In the genomic region with DNA sequence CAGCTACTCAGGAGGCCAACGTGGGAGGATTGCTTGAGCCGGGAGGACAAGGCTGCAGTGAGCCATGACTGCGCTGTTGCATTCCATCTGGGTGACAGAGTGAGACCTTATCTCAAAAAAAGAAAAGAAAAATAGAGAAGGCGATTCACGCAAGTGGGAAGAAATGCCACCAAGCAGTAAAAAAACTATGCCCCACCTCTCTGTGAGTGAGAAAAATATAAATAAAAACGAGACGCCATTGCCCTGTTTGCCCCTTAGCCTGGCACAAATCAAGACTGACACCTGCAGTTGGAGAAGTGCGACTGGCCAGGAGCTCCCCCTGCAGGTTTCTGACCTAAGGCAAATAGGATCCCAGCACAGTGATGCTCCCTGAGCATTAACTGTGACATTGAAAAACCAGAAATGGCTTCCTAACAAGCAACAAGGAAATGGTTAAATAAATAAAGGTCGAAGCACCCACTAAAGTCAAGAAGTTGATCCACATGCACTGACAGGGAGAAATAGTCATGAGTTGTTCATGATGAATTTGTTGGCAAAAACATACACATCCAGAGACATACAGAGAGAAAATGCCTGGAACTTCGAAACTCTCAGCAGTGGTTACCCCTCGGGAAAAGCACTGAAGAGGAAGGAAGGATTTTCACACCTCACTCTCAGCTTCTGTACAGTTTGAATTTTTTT, we compare ENCODE assay signal across 8 cellular contexts. TPM values are rescaled to one million over a fixed set of nuclear protein-coding genes. Genes with fewer than 3 reads are reported as not detected.
A peak's percentile ranks its signal among the peaks of the same experiment; 100 is the strongest.
DNase-seq lines count a peak whose midpoint lies in the region; ATAC-seq, FAIRE-seq and TF ChIP-seq lines count a peak whose summit lies in the region.

No MANE protein-coding gene starts in this region.

- TF ChIP-seq EP300 in GM12878 (IDR thresholded peaks at IDR 0.05; ENCODE audit: borderline replicate concordance in 1 of 2, control insufficient read depth in 1 of 2, low read depth in 2 of 2, low read length in 2 of 2): no peak

- H3K4me1 Mint-ChIP-seq in activated CD8-positive, alpha-beta memory T cell treated with anti-CD3 and anti-CD28 coated beads, Interleukin-2, amount 10 ng/mL, durations not matched to agents 7 days and 5 days: no peaks in the 10 kb centered on the region
- no peaks in the 10 kb centered on the region for H3K4me1 Mint-ChIP-seq in neural crest cell

- H3K9me3 ChIP-seq in MM.1S (replicated peaks; ENCODE audit: insufficient read depth, low read length) (no peaks in the 10 kb centered on the region), GM12878 (replicated peaks; ENCODE audit: control insufficient read depth, insufficient read depth, low read length) (no peaks in the 10 kb centered on the region)

- H4K20me1 ChIP-seq in MM.1S (ENCODE audit: insufficient read depth, low read length) (no peaks in the 10 kb centered on the region), GM12878 (ENCODE audit: control insufficient read depth, insufficient read depth) (no peaks in the 10 kb centered on the region)

- peak; percentile 49 for ATAC-seq in activated CD8-positive, alpha-beta memory T cell treated with anti-CD3 and anti-CD28 coated beads, Interleukin-2, amount 10 ng/mL, durations not matched to agents 7 days and 5 days
- ATAC-seq in GM12878: peak; percentile 86
- no peak for ATAC-seq in GM21526 (IDR thresholded peaks at IDR 0.05; ENCODE audit: low FRiP score, unreplicated experiment)

- in situ Hi-C loops in GM12878 (cut with MboI): no loop called here

- SMC1A ChIA-PET in GM12878 (lab: Charles Lee; ENCODE audit: uncharacterized antibody, unreplicated experiment): interaction anchor here (1.7 kb wide), 1 partner anchor 59 kb away, joined by 5 read pairs; no protein-coding TSS in a partner anchor

- H3K27ac ChIP-seq in MM.1S (ENCODE audit: low read length): no peak overlapping the region
- H3K27ac ChIP-seq in GM12878 (ENCODE audit: control insufficient read depth, insufficient read depth): no peak overlapping the region
- no peak overlapping the region for H3K27ac ChIP-seq in coronary artery

- H3K9ac ChIP-seq in MM.1S (ENCODE audit: low read length) (no peak overlapping the region), GM12878 (ENCODE audit: control insufficient read depth, insufficient read depth, low read length) (no peak overlapping the region)

- no peaks in the 10 kb centered on the region for H3K36me3 ChIP-seq in MM.1S (replicated peaks; ENCODE audit: insufficient read depth, low read length)
- no peaks in the 10 kb centered on the region for H3K36me3 ChIP-seq in GM12878 (ENCODE audit: control insufficient read depth in 2 of 2, insufficient read depth in 2 of 2, low read length in 1 of 2)

- H3K9me3 Mint-ChIP-seq in activated CD8-positive, alpha-beta memory T cell treated with anti-CD3 and anti-CD28 coated beads, Interleukin-2, amount 10 ng/mL, durations not matched to agents 7 days and 5 days (ENCODE audit: low read depth): no peaks in the 10 kb centered on the region
- no peaks in the 10 kb centered on the region for H3K9me3 Mint-ChIP-seq in neural crest cell

- no TSS peak for BruUV-seq in GM12878 (replicated peaks; lab: Mats Ljungman, UMichigan)

- no peak overlapping the region for H3K27ac Mint-ChIP-seq in activated CD8-positive, alpha-beta memory T cell treated with anti-CD3 and anti-CD28 coated beads, Interleukin-2, amount 10 ng/mL, durations not matched to agents 7 days and 5 days
- no peak overlapping the region for H3K27ac Mint-ChIP-seq in neural crest cell (ENCODE audit: unreplicated experiment)

- CTCF ChIA-PET in activated CD8-positive, alpha-beta memory T cell treated with anti-CD3 and anti-CD28 coated beads, Interleukin-2, amount 10 ng/mL, durations not matched to agents 7 days and 5 days (lab: Charles Lee): interaction anchor here (0.7 to 1.5 kb wide), 5 partner anchors 59 to 288 kb away, joined by 3 to 5 read pairs (median 3); no protein-coding TSS in a partner anchor
- CTCF ChIA-PET in GM12878 (lab: Yijun Ruan, JAX): interaction anchor here (0.6 to 2.1 kb wide), 8 partner anchors 8 to 137 kb away, joined by 3 to 6 read pairs (median 4); no protein-coding TSS in a partner anchor

- no peak for TF ChIP-seq POLR2A in GM12878 (IDR thresholded peaks at IDR 0.05; ENCODE audit: low read depth, low read length)

- no peaks in the 10 kb centered on the region for H3K9me2 ChIP-seq in MM.1S (replicated peaks; ENCODE audit: insufficient read depth, low read length)

- no peaks in the 10 kb centered on the region for H3K36me3 Mint-ChIP-seq in activated CD8-positive, alpha-beta memory T cell treated with anti-CD3 and anti-CD28 coated beads, Interleukin-2, amount 10 ng/mL, durations not matched to agents 7 days and 5 days
- H3K36me3 Mint-ChIP-seq in neural crest cell (ENCODE audit: low read depth): no peaks in the 10 kb centered on the region

- 18% methylated on average over 11 of the region's 11 CpGs for WGBS in GM12878 (ENCODE audit: insufficient coverage, insufficient replicate concordance, low lambda C conversion rate, missing lambda C conversion rate)

- H3K4me2 ChIP-seq in MM.1S (ENCODE audit: low read depth, low read length) (no peak overlapping the region), GM12878 (ENCODE audit: control insufficient read depth, insufficient read depth) (no peak overlapping the region)

- H3K27me3 ChIP-seq in MM.1S (replicated peaks; ENCODE audit: insufficient read depth, low read length) (no peaks in the 10 kb centered on the region), GM12878 (replicated peaks in 1 of 2; ENCODE audit: control insufficient read depth in 2 of 2, insufficient read depth in 2 of 2, low read length in 1 of 2) (no peaks in the 10 kb centered on the region; a peak in 1 of 4 replicates)

- peak; percentile 46 for DNase-seq in activated CD8-positive, alpha-beta memory T cell treated with anti-CD3 and anti-CD28 coated beads, Interleukin-2, amount 10 ng/mL, durations not matched to agents 7 days and 5 days
- DNase-seq in activated CD8-positive, alpha-beta memory T cell treated with anti-CD3 and anti-CD28 coated beads, Interleukin-2, amount 50 U/mL, for 48 hours: no peak
- DNase-seq in MM.1S: peak; percentile 45
- no peak for DNase-seq in GM12878 (ENCODE audit: low read depth, low spot score)
- peak; percentile 22 for DNase-seq in neural crest cell (ENCODE audit: low read depth, low spot score)
- no peak for DNase-seq in coronary artery (ENCODE audit: low spot score)
- DNase-seq in C1 segment of cervical spinal cord (lab: John Stamatoyannopoulos, UW): no peak

- no peaks in the 10 kb centered on the region for H3K4me1 ChIP-seq in MM.1S (ENCODE audit: low read length)
- H3K4me1 ChIP-seq in GM12878 (ENCODE audit: control insufficient read depth, insufficient read depth, low read length): no peaks in the 10 kb centered on the region

- intact Hi-C loops in GM12878 (cut with micrococcal nuclease; ENCODE audit: unreplicated experiment): no loop called here

- peak; percentile 23 for FAIRE-seq in GM12878 (lab: Jason Lieb, UNC)

- H3K27me3 Mint-ChIP-seq in activated CD8-positive, alpha-beta memory T cell treated with anti-CD3 and anti-CD28 coated beads, Interleukin-2, amount 10 ng/mL, durations not matched to agents 7 days and 5 days: peaks cover 4% of the 10 kb centered on the region
- no peaks in the 10 kb centered on the region for H3K27me3 Mint-ChIP-seq in neural crest cell (ENCODE audit: low read depth)

- H3F3A ChIP-seq in MM.1S (ENCODE audit: insufficient read depth, low read length): no peaks in the 10 kb centered on the region

- POLR2A ChIA-PET in GM12878 (lab: Charles Lee): no interaction called here

- no peak overlapping the region for H3K4me3 ChIP-seq in MM.1S (ENCODE audit: low read length)
- no peak overlapping the region for H3K4me3 ChIP-seq in GM12878
- no peak overlapping the region for H3K4me3 ChIP-seq in coronary artery

- H2AFZ ChIP-seq in MM.1S (ENCODE audit: low read length) (no peak overlapping the region), GM12878 (ENCODE audit: control insufficient read depth, low read depth, low read length) (no peak overlapping the region)

- H3K79me2 ChIP-seq in MM.1S (ENCODE audit: low read length): no peaks in the 10 kb centered on the region
- no peaks in the 10 kb centered on the region for H3K79me2 ChIP-seq in GM12878 (ENCODE audit: control insufficient read depth, insufficient read depth, low read length)

- RAD21 ChIA-PET in GM12878 (lab: Charles Lee; ENCODE audit: unreplicated experiment): no interaction called here

- no peak overlapping the region for H3K4me3 Mint-ChIP-seq in activated CD8-positive, alpha-beta memory T cell treated with anti-CD3 and anti-CD28 coated beads, Interleukin-2, amount 10 ng/mL, durations not matched to agents 7 days and 5 days
- H3K4me3 Mint-ChIP-seq in neural crest cell: no peak overlapping the region

- TF ChIP-seq CTCF in MM.1S (IDR thresholded peaks at IDR 0.05; ENCODE audit: low read length): peak; percentile 46
- TF ChIP-seq CTCF in GM12878 (IDR thresholded peaks at IDR 0.05 in 2 of 3, conservative IDR thresholded peaks at IDR 0.05 in 1 of 3; ENCODE audit: control insufficient read depth in 2 of 3, extremely low read depth in 1 of 3, insufficient read depth in 1 of 3, low read depth in 3 of 3, low read length in 3 of 3): peak; percentile 64 to 72 (median 68)
- peak; percentile 56 for TF ChIP-seq CTCF in neural crest cell (conservative IDR thresholded peaks at IDR 0.05)
- TF ChIP-seq CTCF in coronary artery (IDR thresholded peaks at IDR 0.05): no peak

- TF ChIP-seq RAD21 in GM12878 (IDR thresholded peaks at IDR 0.05; ENCODE audit: insufficient read depth, low read depth, low read length): peak; percentile 37; the same call in 1 of the 2 replicates

TF ChIP-seq in GM12878, 131 proteins besides CTCF, POLR2A, EP300 and RAD21 (continues in another document):
- 0 out of 2 replicates have a peak, but pooled peaks have one; percentile 35 for TF ChIP-seq IRF4 (IDR thresholded peaks at IDR 0.05; ENCODE audit: low read depth, low read length)

RNA-seq across cellular contexts. Expression of gene GSC, which starts 21.1 kb away (rescaled TPM):
- under 1 TPM in 1 of 2 experiments, not detected in 1; 0.23 TPM for total RNA-seq in activated CD8-positive, alpha-beta memory T cell treated with anti-CD3 and anti-CD28 coated beads, Interleukin-2, amount 10 ng/mL, durations not matched to agents 7 days and 5 days
- total RNA-seq in GM12878 (2013; cell fraction: nucleolus; rRNA removed): not detected in 2 replicates
- total RNA-seq in GM12878 (2014; rRNA removed) (not detected in 2 replicates), GM12878 (2014; rRNA removed; fragmentation: Illumina TruSeq; extraction: Trizol) (not detected in 2 replicates), GM12878 (2021) (not detected in 2 replicates), neural crest cell (not detected in 2 replicates)
- polyA plus RNA-seq in GM12878 (2011; ENCODE audit: low read depth): not detected
- polyA plus RNA-seq in GM12878 (2011; rRNA removed) (not detected in 2 replicates), GM12878 (2014; fragmentation: Illumina TruSeq; extraction: Trizol) (not detected in 2 replicates), GM12878 (2014; fragmentation: Nextera tagmentation; extraction: Ambion mirVana) (not detected), GM12878 (2014; rRNA removed) (not detected in 2 replicates), GM12878 (2016; fragmentation: Nextera tagmentation; extraction: Ambion mirVana) (not detected)
- polyA plus RNA-seq in GM12878 (2011; cell fraction: cytosol; rRNA removed): not detected in 2 replicates
- polyA plus RNA-seq in GM12878 (2011; cell fraction: nucleus; rRNA removed): not detected in 2 replicates
- not detected in 2 replicates for polyA plus RNA-seq in GM12878 (2012)
- polyA minus RNA-seq in GM12878 (2011; rRNA and poly(A)+ RNA removed): not detected in 2 replicates
- polyA minus RNA-seq in GM12878 (2011; cell fraction: cytosol; rRNA and poly(A)+ RNA removed): not detected in 2 replicates
- not detected in 2 replicates for polyA minus RNA-seq in GM12878 (2011; cell fraction: nucleus; rRNA and poly(A)+ RNA removed)

Comparison
In these comparisons a context has a peak if more than half of its experiments do, and no peak if none do; other contexts are left out.
1. DNase-seq: peak in activated CD8-positive, alpha-beta memory T cell treated with anti-CD3 and anti-CD28 coated beads, Interleukin-2, amount 10 ng/mL, durations not matched to agents 7 days and 5 days (single experiment), MM.1S (single experiment) and neural crest cell (single experiment); none in activated CD8-positive, alpha-beta memory T cell treated with anti-CD3 and anti-CD28 coated beads, Interleukin-2, amount 50 U/mL, for 48 hours (single experiment), GM12878 (single experiment), coronary artery (single experiment) and C1 segment of cervical spinal cord (0 of 14).